Comparison of ENCODE assay signal across 8 cellular contexts in genomic region chr1:202966006-202966904, GRCh38. TPM values are rescaled to one million over a fixed set of nuclear protein-coding genes. Genes with fewer than 3 reads are reported as not detected.
DNase-seq lines count a peak whose midpoint lies in the region; ATAC-seq and TF ChIP-seq lines count a peak whose summit lies in the region.

No MANE protein-coding gene starts in this region.

- peak overlapping the region; percentile 73 to 91 (median 83) for H3K27ac ChIP-seq in BLaER1 treated with 17β-estradiol and CSF1 and Interleukin-3, amounts not matched to agents 10 nM and 100 nM
- H3K27ac ChIP-seq in Karpas-422 (ENCODE audit: low read length) (no peak overlapping the region), cingulate gyrus (ENCODE audit: low read depth, low read length) (peak overlapping the region; percentile 91)

- peak overlapping the region; percentile 98 for H2AFZ ChIP-seq in Karpas-422 (ENCODE audit: low read length)

- no peaks in the 10 kb centered on the region for H3K9me2 ChIP-seq in Karpas-422 (replicated peaks; ENCODE audit: insufficient read depth, low read length)

- intact Hi-C loops in mucosa of descending colon (cut with DNase I, micrococcal nuclease): no loop called here

- H3K9me3 ChIP-seq in BLaER1 treated with 17β-estradiol and CSF1 and Interleukin-3, amounts not matched to agents 10 nM and 100 nM (replicated peaks in 1 of 11): no peaks in the 10 kb centered on the region
- H3K9me3 ChIP-seq in Karpas-422 (ENCODE audit: low read length) (no peaks in the 10 kb centered on the region), mucosa of descending colon (no peaks in the 10 kb centered on the region)

- H3K36me3 ChIP-seq in BLaER1 treated with 17β-estradiol and CSF1 and Interleukin-3, amounts not matched to agents 10 nM and 100 nM: peaks cover 22 to 46% (median 42%) of the 10 kb centered on the region in 11 experiments
- H3K36me3 ChIP-seq in Karpas-422 (ENCODE audit: insufficient read depth, low read length) (no peaks in the 10 kb centered on the region), mucosa of descending colon (ENCODE audit: low read depth) (no peaks in the 10 kb centered on the region)

- peak overlapping the region; percentile 94 to 99 (median 96) for H3K4me2 ChIP-seq in BLaER1 treated with 17β-estradiol and CSF1 and Interleukin-3, amounts not matched to agents 10 nM and 100 nM
- peak overlapping the region; percentile 77 for H3K4me2 ChIP-seq in Karpas-422 (ENCODE audit: low read depth, low read length, poor library complexity, severe bottlenecking)

- H3K4me3 ChIP-seq in BLaER1 treated with 17β-estradiol and CSF1 and Interleukin-3, amounts not matched to agents 10 nM and 100 nM: peak overlapping the region; percentile 80 to 99 (median 92)
- peak overlapping the region; percentile 100 for H3K4me3 ChIP-seq in Karpas-422 (ENCODE audit: low read length)
- H3K4me3 ChIP-seq in mucosa of descending colon: peak overlapping the region; percentile 42

- ATAC-seq in mucosa of descending colon: no peak

- H3K9ac ChIP-seq in BLaER1 treated with 17β-estradiol and CSF1 and Interleukin-3, amounts not matched to agents 10 nM and 100 nM: peak overlapping the region; percentile 84 to 95 (median 89)
- H3K9ac ChIP-seq in Karpas-422 (ENCODE audit: low read length): peak overlapping the region; percentile 95

- no peak for TF ChIP-seq CTCF in mucosa of descending colon (IDR thresholded peaks at IDR 0.05)
- no peak for TF ChIP-seq CTCF in GM10266 (IDR thresholded peaks at IDR 0.05; ENCODE audit: control insufficient read depth, insufficient read depth, low read depth, missing control alignments)

- H3K79me2 ChIP-seq in Karpas-422 (ENCODE audit: low read length): peaks cover 13% of the 10 kb centered on the region

- DNase-seq in Karpas-422 (no peak), mucosa of descending colon (peak in 1 of 3 donors; percentile 58), D341Med (ENCODE audit: low spot score) (no peak), cerebellar nuclear complex (lab: John Stamatoyannopoulos, UW) (no peak), GM03348 (ENCODE audit: low spot score) (no peak), GM10266 (ENCODE audit: extremely low spot score) (no peak)

- peaks cover 42 to 56% (median 50%) of the 10 kb centered on the region in 10 experiments for H3K4me1 ChIP-seq in BLaER1 treated with 17β-estradiol and CSF1 and Interleukin-3, amounts not matched to agents 10 nM and 100 nM
- H3K4me1 ChIP-seq in Karpas-422 (ENCODE audit: low read length): peaks cover 33% of the 10 kb centered on the region
- H3K4me1 ChIP-seq in mucosa of descending colon (ENCODE audit: low read depth): peaks cover 7% of the 10 kb centered on the region

- H3K27me3 ChIP-seq in BLaER1 treated with 17β-estradiol and CSF1 and Interleukin-3, amounts not matched to agents 10 nM and 100 nM: no peaks in the 10 kb centered on the region
- H3K27me3 ChIP-seq in Karpas-422 (ENCODE audit: low read length): no peaks in the 10 kb centered on the region

- H4K20me1 ChIP-seq in BLaER1 treated with 17β-estradiol and CSF1 and Interleukin-3, amounts not matched to agents 10 nM and 100 nM: peaks cover 0 to 7% (median 0%) of the 10 kb centered on the region in 11 experiments; a peak in 4 of 22 replicates
- no peaks in the 10 kb centered on the region for H4K20me1 ChIP-seq in Karpas-422 (ENCODE audit: insufficient read depth, low read depth, low read length)

RNA-seq across cellular contexts. Expression of gene CYB5R1, which starts 0.8 kb away (rescaled TPM):
- 27.1 and 28.2 TPM in 2 replicates for total RNA-seq in Karpas-422 (2014; rRNA removed; shearing (Covaris generic); ENCODE audit: low replicate concordance)
- 10 to 100 TPM; 22.6 to 44.8 (median 28.4) TPM for total RNA-seq in mucosa of descending colon

RNA-seq across cellular contexts. Expression of gene ADIPOR1, which starts 8.1 kb away (rescaled TPM):
- 88.2 and 123 TPM in 2 replicates for total RNA-seq in Karpas-422 (2014; rRNA removed; shearing (Covaris generic); ENCODE audit: low replicate concordance)
- 10 to 100 TPM; 61.6 to 78.4 (median 65.8) TPM for total RNA-seq in mucosa of descending colon

RNA-seq across cellular contexts. Expression of gene KLHL12, which starts 39.2 kb away (rescaled TPM):
- 52.4 and 55.8 TPM in 2 replicates for total RNA-seq in Karpas-422 (2014; rRNA removed; shearing (Covaris generic); ENCODE audit: low replicate concordance)
- 10 to 100 TPM; 26.4 to 33.4 (median 28.2) TPM for total RNA-seq in mucosa of descending colon

RNA-seq across cellular contexts. Expression of gene TMEM183A, which starts 40.9 kb away (rescaled TPM):
- total RNA-seq in Karpas-422 (2014; rRNA removed; shearing (Covaris generic); ENCODE audit: low replicate concordance): 65.3 and 81.0 TPM in 2 replicates
- total RNA-seq in mucosa of descending colon: 100 to 1,000 TPM in 1 of 3 donors, 10 to 100 TPM in 2; 73.9 to 108 (median 93.2) TPM

Comparison
In these comparisons a context has a peak if more than half of its experiments do, and no peak if none do; other contexts are left out.
1. H3K4me3 ChIP-seq: peak in every context shown above with its lines; median percentile 100 in Karpas-422; 92 in BLaER1 treated with 17β-estradiol and CSF1 and Interleukin-3, amounts not matched to agents 10 nM and 100 nM; 42 in mucosa of descending colon.